In genomic region chr2:33209976-33210375, GRCh38 we compare ENCODE assay signal across 13 cellular contexts.
DNase-seq lines count a peak whose midpoint lies in the region; ATAC-seq and TF ChIP-seq lines count a peak whose summit lies in the region.
"Had no signal": no experiment of that assay in that cellular context is flagged by ENCODE, and none has a peak within 500 bp of the region (broad histone marks: within the 10 kb centered on the region; RNA-seq: fewer than 3 reads in every experiment).

No MANE protein-coding gene starts in this region.

- H3K9me3 ChIP-seq in RWPE2 (ENCODE audit: severe bottlenecking) (no peaks in the 10 kb centered on the region), osteoblast (ENCODE audit: low read depth, low read length) (no peaks in the 10 kb centered on the region)
- H3K9me3 ChIP-seq: BE2C had no signal

- peaks cover 7% of the 10 kb centered on the region for H3K79me2 ChIP-seq in osteoblast (ENCODE audit: insufficient read depth, low read length)

- no peak for TF ChIP-seq CTCF in RWPE2 (IDR thresholded peaks at IDR 0.05; ENCODE audit: poor library complexity, severe bottlenecking)
- TF ChIP-seq CTCF in osteoblast (IDR thresholded peaks at IDR 0.05; ENCODE audit: extremely low read depth, low read depth, low read length) = no peak

- H3K36me3 ChIP-seq in RWPE2 (ENCODE audit: low read depth) = no peaks in the 10 kb centered on the region
- no peaks in the 10 kb centered on the region for H3K36me3 ChIP-seq in osteoblast (ENCODE audit: insufficient read depth, low read length)
- H3K36me3 ChIP-seq: BE2C had no signal

- H2AFZ ChIP-seq in osteoblast (ENCODE audit: low read length) = no peak overlapping the region

- no peak overlapping the region for H3K27ac Mint-ChIP-seq in immature natural killer cell
- H3K27ac Mint-ChIP-seq in stimulated activated naive B cell treated with anti-CD40 and anti-IgM and Interleukin-4, amounts not matched to agents 10 μg/mL and 1 μg/mL and 100 μg/mL, for 72 hours = no peak overlapping the region
- H3K27ac Mint-ChIP-seq: stimulated activated naive CD8-positive, alpha-beta T cell treated with anti-CD3 and anti-CD28 coated beads, Interleukin-15, Interleukin-2, amounts not matched to agents 100 ng/mL and 50 ng/mL, for 24 hours had no signal

- H3K27ac ChIP-seq in RWPE2 (ENCODE audit: poor library complexity, severe bottlenecking) = peak overlapping the region; percentile 80
- H3K27ac ChIP-seq in osteoblast (ENCODE audit: low read depth, low read length) = peak overlapping the region; percentile 97

- H3K4me1 ChIP-seq in RWPE2 (ENCODE audit: insufficient read depth, poor library complexity, severe bottlenecking) (peaks cover 31% of the 10 kb centered on the region), osteoblast (ENCODE audit: insufficient read depth, low read length) (peaks cover 68% of the 10 kb centered on the region)
- H3K4me1 ChIP-seq: BE2C had no signal

- H3K36me3 Mint-ChIP-seq in immature natural killer cell = no peaks in the 10 kb centered on the region
- no peaks in the 10 kb centered on the region for H3K36me3 Mint-ChIP-seq in stimulated activated naive B cell treated with anti-CD40 and anti-IgM and Interleukin-4, amounts not matched to agents 10 μg/mL and 1 μg/mL and 100 μg/mL, for 72 hours

- H3K27me3 ChIP-seq in RWPE2 (ENCODE audit: insufficient read depth, poor library complexity, severe bottlenecking) (no peaks in the 10 kb centered on the region), osteoblast (ENCODE audit: insufficient read depth, low read length) (no peaks in the 10 kb centered on the region)

- no peaks in the 10 kb centered on the region for H3K4me1 Mint-ChIP-seq in immature natural killer cell
- peaks cover 5 to 16% of the 10 kb centered on the region in 2 donors for H3K4me1 Mint-ChIP-seq in stimulated activated naive B cell treated with anti-CD40 and anti-IgM and Interleukin-4, amounts not matched to agents 10 μg/mL and 1 μg/mL and 100 μg/mL, for 72 hours
- H3K4me1 Mint-ChIP-seq: central memory CD8-positive, alpha-beta T cell had no signal

- H4K20me1 ChIP-seq in osteoblast (ENCODE audit: insufficient read depth, low read length) = no peaks in the 10 kb centered on the region

- ATAC-seq in RWPE2 (ENCODE audit: low read depth) (no peak), HG03520 (IDR thresholded peaks at IDR 0.05; ENCODE audit: unreplicated experiment) (no peak), HG02870 (IDR thresholded peaks at IDR 0.05; ENCODE audit: unreplicated experiment) (no peak)
- no peak for ATAC-seq in stimulated activated naive B cell treated with anti-CD40 and anti-IgM and Interleukin-4, amounts not matched to agents 10 μg/mL and 1 μg/mL and 100 μg/mL, for 72 hours (replicated peaks)

- DNase-seq in EH (ENCODE audit: low read depth) = peak; percentile 47
- DNase-seq in RWPE2 (ENCODE audit: low spot score) = no peak
- DNase-seq in erythroblast (lab: John Stamatoyannopoulos, UW) = peak; percentile 25 to 45
- no peak for DNase-seq in osteoblast (ENCODE audit: insufficient read length, low spot score, missing footprints)
- DNase-seq in immature natural killer cell = no peak
- no peak for DNase-seq in stimulated activated naive B cell treated with anti-CD40 and anti-IgM and Interleukin-4, amounts not matched to agents 10 μg/mL and 1 μg/mL and 100 μg/mL, for 72 hours
- DNase-seq: activated effector memory CD4-positive, alpha-beta T cell treated with Interleukin-2 at 50 U/mL for 16 hours; BE2C; stimulated activated CD4-positive, alpha-beta T cell treated with anti-CD3 and anti-CD28 coated beads, Interleukin-4, amount 100 ng/mL, for 4 hours had no signal

- peaks cover 0 to 2% (median 0%) of the 10 kb centered on the region in 6 donors for H3K9me3 Mint-ChIP-seq in immature natural killer cell
- no peaks in the 10 kb centered on the region for H3K9me3 Mint-ChIP-seq in stimulated activated naive B cell treated with anti-CD40 and anti-IgM and Interleukin-4, amounts not matched to agents 10 μg/mL and 1 μg/mL and 100 μg/mL, for 72 hours
- H3K9me3 Mint-ChIP-seq: central memory CD8-positive, alpha-beta T cell; stimulated activated naive CD8-positive, alpha-beta T cell treated with anti-CD3 and anti-CD28 coated beads, Interleukin-15, Interleukin-2, amounts not matched to agents 100 ng/mL and 50 ng/mL, for 24 hours had no signal

- H3K4me3 ChIP-seq in RWPE2 (ENCODE audit: severe bottlenecking) = no peak overlapping the region
- H3K4me3 ChIP-seq in osteoblast (ENCODE audit: insufficient read depth, low read length) = no peak overlapping the region

- no peak overlapping the region for H3K4me3 Mint-ChIP-seq in immature natural killer cell
- no peak overlapping the region for H3K4me3 Mint-ChIP-seq in stimulated activated naive B cell treated with anti-CD40 and anti-IgM and Interleukin-4, amounts not matched to agents 10 μg/mL and 1 μg/mL and 100 μg/mL, for 72 hours
- H3K4me3 Mint-ChIP-seq: central memory CD8-positive, alpha-beta T cell; stimulated activated naive CD8-positive, alpha-beta T cell treated with anti-CD3 and anti-CD28 coated beads, Interleukin-15, Interleukin-2, amounts not matched to agents 100 ng/mL and 50 ng/mL, for 24 hours had no signal

- TF ChIP-seq POLR2A in erythroblast (IDR thresholded peaks at IDR 0.05; ENCODE audit: low read length) = no peak

- peak overlapping the region; percentile 7 for H3K4me2 ChIP-seq in osteoblast (ENCODE audit: insufficient read depth, low read length)

- H3K27me3 Mint-ChIP-seq in immature natural killer cell (ENCODE audit: low read depth in 3 of 3) = peaks cover 0 to 2% (median 0%) of the 10 kb centered on the region in 3 donors
- H3K27me3 Mint-ChIP-seq in stimulated activated naive B cell treated with anti-CD40 and anti-IgM and Interleukin-4, amounts not matched to agents 10 μg/mL and 1 μg/mL and 100 μg/mL, for 72 hours = peaks cover 3 to 5% of the 10 kb centered on the region in 2 donors
- H3K27me3 Mint-ChIP-seq: central memory CD8-positive, alpha-beta T cell had no signal

Comparison
In these comparisons a context has a peak if more than half of its experiments do, and no peak if none do; other contexts are left out.
1. DNase-seq: peak in EH (single experiment) and erythroblast (2 of 2); none in RWPE2 (single experiment), osteoblast (single experiment), immature natural killer cell (0 of 3) and stimulated activated naive B cell treated with anti-CD40 and anti-IgM and Interleukin-4, amounts not matched to agents 10 μg/mL and 1 μg/mL and 100 μg/mL, for 72 hours (single experiment).